ENCODE assay signal across 9 cellular contexts in the genomic region with DNA sequence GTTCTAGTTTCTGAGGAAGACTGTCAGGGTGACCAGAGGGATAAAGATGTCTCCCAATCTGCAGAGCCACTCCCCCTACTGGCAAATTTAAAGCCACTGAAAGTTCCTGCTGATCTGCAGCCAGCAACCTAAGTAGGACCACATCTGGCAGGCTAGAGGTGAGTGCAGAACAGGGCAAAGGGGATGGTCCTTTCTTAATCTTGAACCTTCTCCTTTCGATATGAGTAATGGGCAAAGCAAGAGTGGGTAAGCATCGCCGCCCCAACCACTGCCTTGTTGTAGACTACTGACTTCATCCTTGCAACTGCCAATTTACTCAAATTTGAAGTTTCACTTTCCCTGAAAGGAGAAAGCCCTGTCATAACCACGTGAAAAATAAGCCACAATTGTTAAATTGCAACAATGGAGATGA.
DNase-seq lines count a peak whose midpoint lies in the region; ATAC-seq and TF ChIP-seq lines count a peak whose summit lies in the region.
"Had no signal": no experiment of that assay in that cellular context is flagged by ENCODE, and none has a peak within 500 bp of the region (broad histone marks: within the 10 kb centered on the region; RNA-seq: fewer than 3 reads in every experiment).

No MANE protein-coding gene starts in this region.

- H3K4me1 ChIP-seq in HAP-1 = peaks cover 15% of the 10 kb centered on the region

- DNase-seq in activated CD4-positive, alpha-beta T cell treated with anti-CD3 and anti-CD28 coated beads, Interleukin-2, amount 50 U/mL, for 48 hours = peak; percentile 68 to 79
- peak; percentile 39 for DNase-seq in pons (ENCODE audit: low spot score)
- DNase-seq in LoVo (ENCODE audit: low spot score) = no peak
- no peak for DNase-seq in midbrain (lab: John Stamatoyannopoulos, UW)
- no peak for DNase-seq in HAP-1 (ENCODE audit: low spot score in 2 of 2)
- DNase-seq: naive B cell had no signal

- H3K9me3 ChIP-seq in HAP-1 = peaks cover 4% of the 10 kb centered on the region; the same call in 1 of the 2 replicates

- no peak overlapping the region for H3K4me3 ChIP-seq in HAP-1

- in situ Hi-C loops in HAP-1 (cut with MboI; ENCODE audit: low sequenced_read_pairs) = no loop called here

- peak; percentile 98 for ATAC-seq in GM21367 (IDR thresholded peaks at IDR 0.05; ENCODE audit: unreplicated experiment)
- peak; percentile 95 for ATAC-seq in HG03469 (IDR thresholded peaks at IDR 0.05; ENCODE audit: unreplicated experiment)

- peak; percentile 63 for TF ChIP-seq CTCF in GM12873 (IDR thresholded peaks at IDR 0.05; ENCODE audit: insufficient read depth, low read depth, low read length, missing control alignments)

- H3K36me3 ChIP-seq in HAP-1 (replicated peaks) = no peaks in the 10 kb centered on the region

- no peaks in the 10 kb centered on the region for H3K27me3 ChIP-seq in HAP-1 (ENCODE audit: low read depth)

Comparison
In these comparisons a context has a peak if more than half of its experiments do, and no peak if none do; other contexts are left out.
1. DNase-seq: peak in activated CD4-positive, alpha-beta T cell treated with anti-CD3 and anti-CD28 coated beads, Interleukin-2, amount 50 U/mL, for 48 hours (2 of 2) and pons (single experiment); none in LoVo (single experiment), midbrain (single experiment) and HAP-1 (0 of 2).